1 cellular context compared by ENCODE assay signal in the genomic region with DNA sequence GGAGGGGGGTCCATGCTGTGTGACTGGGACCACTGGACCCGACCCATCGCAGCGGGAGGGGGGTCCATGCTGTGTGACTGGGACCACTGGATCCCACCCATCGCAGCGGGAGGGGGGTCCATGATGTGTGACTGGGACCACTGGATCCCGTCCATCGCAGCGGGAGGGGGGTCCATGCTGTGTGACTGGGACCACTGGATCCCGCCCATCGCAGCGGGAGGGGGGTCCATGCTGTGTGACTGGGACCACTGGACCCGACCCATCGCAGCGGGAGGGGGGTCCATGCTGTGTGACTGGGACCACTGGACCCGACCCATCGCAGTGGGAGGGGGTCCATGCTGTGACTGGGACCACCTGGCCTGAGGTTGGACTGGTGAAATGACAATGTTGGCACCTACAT.
TF ChIP-seq lines count a peak whose summit lies in the region.

No MANE protein-coding gene starts in this region.

TF ChIP-seq in K562, 482 proteins besides CTCF, POLR2A, EP300 and RAD21:
- 0 out of 2 replicates have a peak, but pooled peaks have one; percentile 25 for TF ChIP-seq POLR2G (IDR thresholded peaks at IDR 0.05; ENCODE audit: low read depth, low read length)
